8 cellular contexts compared by ENCODE assay signal in the genomic region with DNA sequence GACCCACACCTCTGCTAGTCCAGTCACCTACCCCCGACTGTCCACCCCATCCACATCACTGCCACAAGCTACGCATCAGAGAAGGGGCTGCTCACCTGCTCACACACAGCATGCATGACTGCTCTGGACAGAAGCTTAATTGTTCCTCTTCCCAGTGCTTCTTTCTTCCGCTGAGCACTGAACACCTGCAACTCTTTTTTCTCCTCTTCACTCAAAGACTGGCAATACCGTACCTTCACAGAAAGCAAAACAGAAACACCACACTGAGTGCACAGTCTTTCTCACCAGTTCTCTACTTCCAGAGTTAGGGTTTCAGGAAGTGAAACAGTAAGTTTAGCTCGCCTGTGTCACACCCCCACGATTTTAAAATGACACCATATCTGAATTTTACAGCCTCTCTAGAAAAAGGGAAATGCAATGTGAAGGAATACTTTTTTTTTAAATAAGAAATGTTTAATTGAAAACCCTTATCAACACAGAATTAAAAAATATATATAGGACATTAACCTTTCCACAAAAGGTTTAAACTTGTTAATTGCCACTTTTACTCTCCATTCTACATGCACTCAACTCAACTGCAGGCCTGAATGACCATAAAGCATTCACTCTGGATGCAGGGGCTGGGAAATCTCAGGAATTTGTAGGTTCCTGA.
DNase-seq lines count a peak whose midpoint lies in the region; ATAC-seq and FAIRE-seq lines count a peak whose summit lies in the region.

No MANE protein-coding gene starts in this region.

- H3K27me3 Mint-ChIP-seq in activated naive CD8-positive, alpha-beta T cell treated with anti-CD3 and anti-CD28 coated beads, Interleukin-2, amount 50 U/mL, for 24 hours, result peaks cover 20% of the 10 kb centered on the region

- no peaks in the 10 kb centered on the region for H3K9me3 Mint-ChIP-seq in activated naive CD8-positive, alpha-beta T cell treated with anti-CD3 and anti-CD28 coated beads, Interleukin-2, amount 50 U/mL, for 24 hours

- H3K36me3 Mint-ChIP-seq in activated naive CD8-positive, alpha-beta T cell treated with anti-CD3 and anti-CD28 coated beads, Interleukin-2, amount 50 U/mL, for 24 hours (ENCODE audit: low read depth), result no peaks in the 10 kb centered on the region

- peak overlapping the region; percentile 20 for H3K27ac Mint-ChIP-seq in activated naive CD8-positive, alpha-beta T cell treated with anti-CD3 and anti-CD28 coated beads, Interleukin-2, amount 50 U/mL, for 24 hours

- ATAC-seq in GM18499 (IDR thresholded peaks at IDR 0.05; ENCODE audit: insufficient read depth, unreplicated experiment) (peak; percentile 93), GM21367 (IDR thresholded peaks at IDR 0.05; ENCODE audit: unreplicated experiment) (peak; percentile 96), HG03521 (IDR thresholded peaks at IDR 0.05; ENCODE audit: unreplicated experiment) (peak; percentile 98)
- peak; percentile 71 for ATAC-seq in activated naive CD8-positive, alpha-beta T cell treated with anti-CD3 and anti-CD28 coated beads, Interleukin-2, amount 50 U/mL, for 24 hours

- no peak for FAIRE-seq in HTR-8/SVneo (lab: Jason Lieb, UNC)

- no peak for DNase-seq in activated naive CD8-positive, alpha-beta T cell treated with anti-CD3 and anti-CD28 coated beads, Interleukin-2, amount 50 U/mL, for 24 hours
- no peak for DNase-seq in activated gamma-delta T cell treated with Interleukin-2 at 50 U/mL for 16 hours
- DNase-seq in HTR-8/SVneo (ENCODE audit: insufficient read length, low spot score), result no peak
- DNase-seq in NCI-H1930 (lab: John Stamatoyannopoulos, UW), result no peak
- DNase-seq in D341Med (ENCODE audit: low spot score), result no peak

- peaks cover 35% of the 10 kb centered on the region for H3K4me1 Mint-ChIP-seq in activated naive CD8-positive, alpha-beta T cell treated with anti-CD3 and anti-CD28 coated beads, Interleukin-2, amount 50 U/mL, for 24 hours

- H3K4me3 Mint-ChIP-seq in activated naive CD8-positive, alpha-beta T cell treated with anti-CD3 and anti-CD28 coated beads, Interleukin-2, amount 50 U/mL, for 24 hours, result peak overlapping the region; percentile 58
